8 cellular contexts compared by ENCODE assay signal in the genomic region with DNA sequence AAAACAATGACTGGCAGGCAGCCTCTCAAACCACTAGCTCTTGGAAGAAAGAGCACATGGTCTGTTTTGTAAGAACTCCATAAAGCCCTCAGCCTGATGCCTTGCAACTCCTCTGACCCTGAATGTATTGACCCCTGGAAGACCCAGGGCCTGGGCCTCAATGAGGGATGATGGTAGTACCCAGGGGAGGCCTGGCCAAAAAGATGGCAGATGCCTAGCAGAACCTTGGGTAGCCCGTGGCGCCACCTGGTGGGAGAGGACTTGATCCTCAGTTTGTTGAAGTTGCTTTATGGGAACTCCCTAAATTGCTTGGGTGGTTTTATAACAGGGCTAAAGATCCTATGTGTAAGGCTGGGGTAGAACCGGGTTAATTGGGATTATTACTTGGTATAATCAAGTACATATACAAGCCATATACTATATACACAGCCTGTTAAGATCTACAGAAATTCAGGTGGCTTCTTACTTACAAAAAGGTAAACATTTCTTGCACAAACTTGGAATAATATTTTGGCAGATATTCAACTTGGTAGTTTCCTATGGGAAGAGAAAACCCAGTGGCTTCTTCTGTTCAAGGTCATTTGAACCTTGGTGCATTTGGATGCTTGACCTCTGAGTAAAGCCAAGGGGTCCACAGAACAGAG.
A peak's percentile ranks its signal among the peaks of the same experiment; 100 is the strongest.
DNase-seq lines count a peak whose midpoint lies in the region; ATAC-seq and TF ChIP-seq lines count a peak whose summit lies in the region.

No MANE protein-coding gene starts in this region.

- H3K4me3 ChIP-seq in BE2C (ENCODE audit: low read depth, low read length) (no peak overlapping the region), choroid plexus epithelial cell (ENCODE audit: low read depth, low read length) (no peak overlapping the region)

- H3K4me1 ChIP-seq in BE2C: no peaks in the 10 kb centered on the region

- no peak overlapping the region for H3K27ac Mint-ChIP-seq in activated B cell treated with CpG ODN at 0.5 μM for 24 hours

- H3K4me1 Mint-ChIP-seq in activated B cell treated with CpG ODN at 0.5 μM for 24 hours: no peaks in the 10 kb centered on the region

- no peaks in the 10 kb centered on the region for H3K27me3 ChIP-seq in BE2C

- peak; percentile 88 for TF ChIP-seq CTCF in BE2C (IDR thresholded peaks at IDR 0.05; ENCODE audit: low read depth, low read length)
- TF ChIP-seq CTCF in activated B cell treated with CpG ODN at 0.5 μM for 24 hours (IDR thresholded peaks at IDR 0.05): no peak
- peak; percentile 88 for TF ChIP-seq CTCF in choroid plexus epithelial cell (conservative IDR thresholded peaks at IDR 0.05; ENCODE audit: low read depth, low read length)

- H3K9me3 Mint-ChIP-seq in activated B cell treated with CpG ODN at 0.5 μM for 24 hours: no peaks in the 10 kb centered on the region

- no peaks in the 10 kb centered on the region for H3K27me3 Mint-ChIP-seq in activated B cell treated with CpG ODN at 0.5 μM for 24 hours

- no peaks in the 10 kb centered on the region for H3K9me3 ChIP-seq in BE2C

- H3K36me3 Mint-ChIP-seq in activated B cell treated with CpG ODN at 0.5 μM for 24 hours (ENCODE audit: low read depth): no peaks in the 10 kb centered on the region

- peak; percentile 57 for ATAC-seq in GM21367 (IDR thresholded peaks at IDR 0.05; ENCODE audit: unreplicated experiment)
- no peak for ATAC-seq in activated B cell treated with CpG ODN at 0.5 μM for 24 hours (ENCODE audit: low read depth)

- H3K36me3 ChIP-seq in BE2C: no peaks in the 10 kb centered on the region

- CTCF ChIA-PET in activated B cell treated with CpG ODN at 0.5 μM for 24 hours (lab: Charles Lee): interaction anchor here (1.5 kb wide), 1 partner anchor 281 kb away, joined by 12 read pairs; no protein-coding TSS in a partner anchor

- intact Hi-C loops in activated B cell treated with CpG ODN at 0.5 μM for 24 hours (cut with micrococcal nuclease): loop anchor here (1.0 to 2.0 kb wide), 2 partner anchors 130 to 282 kb away; no protein-coding TSS in a partner anchor

- POLR2A ChIA-PET in activated B cell treated with CpG ODN at 0.5 μM for 24 hours (lab: Charles Lee): no interaction called here

- peak; percentile 88 for DNase-seq in BE2C
- DNase-seq in NCI-H2081 (lab: John Stamatoyannopoulos, UW): peak; percentile 47 to 65
- DNase-seq in activated B cell treated with CpG ODN at 0.5 μM for 24 hours: peak; percentile 25
- peak; percentile 77 for DNase-seq in choroid plexus epithelial cell (ENCODE audit: low read depth)
- DNase-seq in lung microvascular endothelial cell (ENCODE audit: low read depth in 2 of 2): peak; percentile 68 to 74
- peak; percentile 20 to 28 for DNase-seq in stimulated activated CD8-positive, alpha-beta memory T cell treated with anti-CD3 and anti-CD28 coated beads, Interleukin-7, amount 100 ng/mL, for 1 hour (ENCODE audit: low read depth in 2 of 2)
- no peak for DNase-seq in mucosa of gallbladder (ENCODE audit: low spot score)

- H3K4me3 Mint-ChIP-seq in activated B cell treated with CpG ODN at 0.5 μM for 24 hours: no peak overlapping the region
